8 cellular contexts compared by ENCODE assay signal in the genomic region with DNA sequence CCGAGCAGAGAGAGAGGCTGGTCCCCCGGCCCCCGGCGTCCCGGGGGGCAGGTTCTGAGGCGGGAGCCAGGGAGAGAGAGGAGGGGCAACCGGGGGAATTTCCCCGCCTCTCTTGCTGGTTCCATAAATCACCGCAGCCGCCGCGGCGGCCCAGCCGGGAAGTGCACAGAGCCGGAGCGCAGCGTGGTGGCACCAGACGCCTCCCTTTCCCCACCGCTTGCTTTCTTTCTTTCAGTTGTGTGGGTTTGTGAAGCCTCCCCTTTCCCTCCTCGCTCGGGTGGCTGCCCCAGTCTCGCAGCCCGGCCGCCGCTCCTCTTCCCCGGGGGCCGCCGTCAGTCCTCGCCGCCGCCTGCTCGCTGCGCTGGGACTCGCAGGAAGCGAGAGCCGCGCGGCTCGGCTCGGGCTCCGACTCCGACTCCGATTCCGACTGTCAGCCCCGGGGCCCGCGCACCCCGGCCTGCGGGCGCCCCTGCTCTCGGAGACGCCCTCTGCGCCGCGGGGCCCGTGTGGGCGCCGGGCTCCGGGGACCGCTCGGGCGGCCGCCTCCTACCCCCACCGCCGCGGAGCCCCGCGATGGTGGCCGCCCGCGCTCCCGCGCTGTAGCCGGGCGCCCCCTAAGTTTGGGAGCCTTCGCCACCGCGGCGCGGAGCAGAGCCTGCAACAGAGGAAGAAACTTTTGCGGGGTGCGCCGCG. TPM values are rescaled to one million over a fixed set of nuclear protein-coding genes. Genes with fewer than 3 reads are reported as not detected.
DNase-seq lines count a peak whose midpoint lies in the region; ATAC-seq and TF ChIP-seq lines count a peak whose summit lies in the region.

A gene (plus strand): TSS at position 153 of the 693 bp plus-strand sequence. CDS start 616 bp downstream, outside the sequence.

- peak; percentile 69 for DNase-seq in HPDE6-E6E7 (ENCODE audit: extremely low spot score)
- DNase-seq in activated T-cell treated with anti-CD3 and anti-CD28 coated beads, Interleukin-2, amount 50 U/mL, for 72 hours = peak; percentile 66 to 75
- DNase-seq in fibroblast of pulmonary artery (ENCODE audit: low read depth) = peak; percentile 78
- no peak for DNase-seq in natural killer cell

- TF ChIP-seq CTCF in OCI-LY3 (IDR thresholded peaks at IDR 0.05; ENCODE audit: low read depth, low read length) = no peak
- TF ChIP-seq CTCF in fibroblast of pulmonary artery (IDR thresholded peaks at IDR 0.05; ENCODE audit: low read length, missing control alignments) = peak; percentile 42
- no peak for TF ChIP-seq CTCF in natural killer cell (IDR thresholded peaks at IDR 0.05)

- H3K79me2 ChIP-seq in OCI-LY3 (ENCODE audit: low read length) = peaks cover 7% of the 10 kb centered on the region; the same call in 1 of the 2 replicates

- H3K36me3 Mint-ChIP-seq in activated T-cell treated with anti-CD3 and anti-CD28 coated beads, Interleukin-2, amount 50 U/mL, for 72 hours (ENCODE audit: insufficient read depth in 2 of 2) = peaks cover 0 to 1% of the 10 kb centered on the region in 2 donors
- H3K36me3 Mint-ChIP-seq in natural killer cell = no peaks in the 10 kb centered on the region
- H3K36me3 Mint-ChIP-seq in stimulated activated memory B cell treated with anti-CD40 and anti-IgM and Interleukin-4, amounts not matched to agents 10 μg/mL and 1 μg/mL and 100 μg/mL, for 72 hours = no peaks in the 10 kb centered on the region

- peak within 1 kb of the TSS; percentile 79 to 93 for H3K4me3 Mint-ChIP-seq in activated T-cell treated with anti-CD3 and anti-CD28 coated beads, Interleukin-2, amount 50 U/mL, for 72 hours
- peak within 1 kb of the TSS; percentile 58 for H3K4me3 Mint-ChIP-seq in natural killer cell
- H3K4me3 Mint-ChIP-seq in stimulated activated memory B cell treated with anti-CD40 and anti-IgM and Interleukin-4, amounts not matched to agents 10 μg/mL and 1 μg/mL and 100 μg/mL, for 72 hours = peak within 1 kb of the TSS; percentile 78

- H3K36me3 ChIP-seq in BLaER1 (no peaks in the 10 kb centered on the region), OCI-LY3 (replicated peaks; ENCODE audit: low read depth, low read length) (no peaks in the 10 kb centered on the region)

- no peaks in the 10 kb centered on the region for H4K20me1 ChIP-seq in BLaER1
- H4K20me1 ChIP-seq in OCI-LY3 (ENCODE audit: insufficient read depth, low read length) = no peaks in the 10 kb centered on the region

- no peak within 1 kb of the TSS for H3K27ac Mint-ChIP-seq in activated T-cell treated with anti-CD3 and anti-CD28 coated beads, Interleukin-2, amount 50 U/mL, for 72 hours
- no peak within 1 kb of the TSS for H3K27ac Mint-ChIP-seq in natural killer cell
- no peak within 1 kb of the TSS for H3K27ac Mint-ChIP-seq in stimulated activated memory B cell treated with anti-CD40 and anti-IgM and Interleukin-4, amounts not matched to agents 10 μg/mL and 1 μg/mL and 100 μg/mL, for 72 hours

- peak within 1 kb of the TSS; percentile 79 for H2AFZ ChIP-seq in OCI-LY3 (ENCODE audit: low read depth, low read length)

- H3K4me1 ChIP-seq in BLaER1 = peaks cover 44% of the 10 kb centered on the region
- peaks cover 11% of the 10 kb centered on the region for H3K4me1 ChIP-seq in OCI-LY3 (ENCODE audit: low read length)

- ATAC-seq in GM19438 (IDR thresholded peaks at IDR 0.05; ENCODE audit: low read depth, unreplicated experiment) (peak; percentile 78), natural killer cell (peak in 2 of 3 donors; percentile 17 to 69)
- peak; percentile 80 to 82 for ATAC-seq in activated T-cell treated with anti-CD3 and anti-CD28 coated beads, Interleukin-2, amount 50 U/mL, for 72 hours (replicated peaks in 1 of 2)
- peak; percentile 85 for ATAC-seq in stimulated activated memory B cell treated with anti-CD40 and anti-IgM and Interleukin-4, amounts not matched to agents 10 μg/mL and 1 μg/mL and 100 μg/mL, for 72 hours

- H3K27ac ChIP-seq in BLaER1 (peak within 1 kb of the TSS; percentile 91), OCI-LY3 (ENCODE audit: low read length) (0 out of 2 replicates have a peak within 1 kb of the TSS, but pooled peaks have one; percentile 20)

- H3K4me1 Mint-ChIP-seq in activated T-cell treated with anti-CD3 and anti-CD28 coated beads, Interleukin-2, amount 50 U/mL, for 72 hours (ENCODE audit: low read depth) = peaks cover 17% of the 10 kb centered on the region
- H3K4me1 Mint-ChIP-seq in natural killer cell = peaks cover 10 to 12% of the 10 kb centered on the region in 2 donors
- peaks cover 12% of the 10 kb centered on the region for H3K4me1 Mint-ChIP-seq in stimulated activated memory B cell treated with anti-CD40 and anti-IgM and Interleukin-4, amounts not matched to agents 10 μg/mL and 1 μg/mL and 100 μg/mL, for 72 hours

- H3K9ac ChIP-seq in BLaER1 (peak within 1 kb of the TSS; percentile 93), OCI-LY3 (ENCODE audit: low read length) (peak within 1 kb of the TSS; percentile 65)

- intact Hi-C loops in natural killer cell (cut with micrococcal nuclease) = no loop called here

- H3K9me3 Mint-ChIP-seq in activated T-cell treated with anti-CD3 and anti-CD28 coated beads, Interleukin-2, amount 50 U/mL, for 72 hours = no peaks in the 10 kb centered on the region
- no peaks in the 10 kb centered on the region for H3K9me3 Mint-ChIP-seq in natural killer cell
- H3K9me3 Mint-ChIP-seq in stimulated activated memory B cell treated with anti-CD40 and anti-IgM and Interleukin-4, amounts not matched to agents 10 μg/mL and 1 μg/mL and 100 μg/mL, for 72 hours = no peaks in the 10 kb centered on the region

- peaks cover 42% of the 10 kb centered on the region for H3K27me3 Mint-ChIP-seq in activated T-cell treated with anti-CD3 and anti-CD28 coated beads, Interleukin-2, amount 50 U/mL, for 72 hours (ENCODE audit: low read depth)
- H3K27me3 Mint-ChIP-seq in natural killer cell (ENCODE audit: low read depth in 2 of 2) = peaks cover 51 to 58% of the 10 kb centered on the region in 2 donors
- peaks cover 50% of the 10 kb centered on the region for H3K27me3 Mint-ChIP-seq in stimulated activated memory B cell treated with anti-CD40 and anti-IgM and Interleukin-4, amounts not matched to agents 10 μg/mL and 1 μg/mL and 100 μg/mL, for 72 hours

- H3K4me2 ChIP-seq in BLaER1 (peak within 1 kb of the TSS; percentile 86), OCI-LY3 (ENCODE audit: low read length) (peak within 1 kb of the TSS; percentile 88)

- no peaks in the 10 kb centered on the region for H3K9me3 ChIP-seq in BLaER1
- no peaks in the 10 kb centered on the region for H3K9me3 ChIP-seq in OCI-LY3 (ENCODE audit: insufficient read depth, low read length)

- H3K27me3 ChIP-seq in BLaER1 (no peaks in the 10 kb centered on the region), OCI-LY3 (ENCODE audit: low read depth, low read length) (no peaks in the 10 kb centered on the region; the same call in 1 of the 2 replicates)

- H3K4me3 ChIP-seq in BLaER1 (peak within 1 kb of the TSS; percentile 94), OCI-LY3 (ENCODE audit: low read length) (peak within 1 kb of the TSS; percentile 85), fibroblast of pulmonary artery (replicated peaks; ENCODE audit: low read depth, low read length) (peak within 1 kb of the TSS; percentile 59)

RNA-seq across cellular contexts. Expression of the gene that starts here (rescaled TPM):
- total RNA-seq in activated T-cell treated with anti-CD3 and anti-CD28 coated beads, Interleukin-2, amount 50 U/mL, for 72 hours = 1 to 10 TPM; 1.6 to 3.7 TPM
- total RNA-seq in natural killer cell = not detected

Comparison
In these comparisons a context has a peak if more than half of its experiments do, and no peak if none do; other contexts are left out.
1. Peak in ATAC-seq in natural killer cell; RNA of the gene not detected or under 1 TPM.